ENCODE assay signal across 16 cellular contexts in the genomic region with DNA sequence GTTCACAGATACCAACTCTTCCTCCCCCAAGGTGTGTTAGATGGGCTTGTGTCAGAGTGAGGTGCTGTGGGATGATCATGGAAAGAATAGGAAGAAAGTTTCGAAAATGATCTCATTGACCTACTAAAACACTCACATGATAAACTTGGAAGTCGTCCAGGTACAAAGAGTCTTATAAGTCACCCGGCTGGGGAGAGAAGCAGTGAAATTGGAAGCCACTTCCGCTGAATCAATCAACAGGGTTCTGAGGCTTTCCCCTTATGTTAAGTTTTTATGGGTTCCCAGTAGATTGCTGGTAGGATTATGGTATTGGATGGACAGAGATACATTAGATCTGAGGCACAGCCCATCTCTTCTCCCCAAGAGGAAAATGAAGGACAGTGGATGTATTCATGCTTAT.
DNase-seq lines count a peak whose midpoint lies in the region; ATAC-seq, FAIRE-seq and TF ChIP-seq lines count a peak whose summit lies in the region.
"Had no signal": no experiment of that assay in that cellular context is flagged by ENCODE, and none has a peak within 500 bp of the region (broad histone marks: within the 10 kb centered on the region; RNA-seq: fewer than 3 reads in every experiment).

No MANE protein-coding gene starts in this region.

- FAIRE-seq in bronchial epithelial cell (lab: Jason Lieb, UNC): no peak
- FAIRE-seq: TTC549 had no signal

- no peaks in the 10 kb centered on the region for H3K27me3 ChIP-seq in bronchial epithelial cell (ENCODE audit: control insufficient read depth, insufficient read depth, low read length)
- H3K27me3 ChIP-seq: adrenal gland had no signal

- ATAC-seq in HG02981 (IDR thresholded peaks at IDR 0.05; ENCODE audit: unreplicated experiment) (no peak), left ventricle myocardium superior (no peak), HG02623 (IDR thresholded peaks at IDR 0.05; ENCODE audit: unreplicated experiment) (no peak)
- ATAC-seq: activated CD8-positive, alpha-beta T cell treated with anti-CD3 and anti-CD28 coated beads for 36 hours; activated T-helper 17 cell treated with anti-CD3 and anti-CD28 coated beads, Interleukin-2, amount 50 U/mL, for 72 hours had no signal

- DNase-seq in Daoy (ENCODE audit: low read depth) (peak; percentile 87), NCI-H1105 (lab: John Stamatoyannopoulos, UW) (peak; percentile 17), bronchial epithelial cell (ENCODE audit: low read depth) (peak; percentile 79), medulla oblongata (ENCODE audit: extremely low spot score) (peak; percentile 14), NCI-H2029 treated with DMSO at 0.1 percent for 48 hours (lab: John Stamatoyannopoulos, UW) (no peak), left ventricle myocardium superior (no peak)
- DNase-seq: activated CD8-positive, alpha-beta T cell treated with anti-CD3 and anti-CD28 coated beads for 36 hours; adrenal gland; GOT3; NCI-H2171; nucleus accumbens; stimulated activated naive CD4-positive, alpha-beta T cell had no signal

- TF ChIP-seq CTCF in bronchial epithelial cell (IDR thresholded peaks at IDR 0.05; ENCODE audit: insufficient read depth, low read length, severe bottlenecking): no peak

- no peak overlapping the region for H3K4me3 ChIP-seq in bronchial epithelial cell (ENCODE audit: low read depth, low read length)
- H3K4me3 ChIP-seq: adrenal gland had no signal

- H3K36me3 ChIP-seq in bronchial epithelial cell (ENCODE audit: control insufficient read depth, insufficient read depth, low read length): no peaks in the 10 kb centered on the region
- H3K36me3 ChIP-seq: adrenal gland had no signal

- intact Hi-C loops in left ventricle myocardium superior (cut with micrococcal nuclease): no loop called here

Comparison
In these comparisons a context has a peak if more than half of its experiments do, and no peak if none do; other contexts are left out.
1. DNase-seq: peak in Daoy (single experiment), NCI-H1105 (single experiment), bronchial epithelial cell (single experiment) and medulla oblongata (single experiment); none in NCI-H2029 treated with DMSO at 0.1 percent for 48 hours (single experiment) and left ventricle myocardium superior (single experiment).